Comparison of ENCODE assay signal across 29 cellular contexts in genomic region chr12:76272292-76272691, GRCh38.
A peak's percentile ranks its signal among the peaks of the same experiment; 100 is the strongest.
DNase-seq lines count a peak whose midpoint lies in the region; ATAC-seq lines count a peak whose summit lies in the region.
"Had no signal": no experiment of that assay in that cellular context is flagged by ENCODE, and none has a peak within 500 bp of the region (broad histone marks: within the 10 kb centered on the region; RNA-seq: fewer than 3 reads in every experiment).

No MANE protein-coding gene starts in this region.

- ATAC-seq in activated T-cell treated with anti-CD3 and anti-CD28 coated beads, Interleukin-2, amount 50 U/mL, for 72 hours (replicated peaks in 1 of 2): no peak
- ATAC-seq in HG02840 (IDR thresholded peaks at IDR 0.05; ENCODE audit: low FRiP score, unreplicated experiment) (no peak), left cardiac atrium (no peak), HG03460 (IDR thresholded peaks at IDR 0.05; ENCODE audit: unreplicated experiment) (no peak)
- ATAC-seq: activated T-helper 17 cell treated with anti-CD3 and anti-CD28 coated beads, Interleukin-2, amount 50 U/mL, for 72 hours; HCT116; lower lobe of right lung; stimulated activated effector memory CD8-positive, alpha-beta T cell treated with anti-CD3 and anti-CD28 coated beads, Interleukin-12 subunit alpha, Interleukin-12 subunit beta, amount 100 ng/mL, for 72 hours; T-helper 17 cell had no signal

- intact Hi-C loops in left cardiac atrium (cut with DNase I): no loop called here

- H3K4me1 Mint-ChIP-seq in activated T-cell treated with anti-CD3 and anti-CD28 coated beads, Interleukin-2, amount 50 U/mL, for 72 hours (ENCODE audit: low read depth): peaks cover 19% of the 10 kb centered on the region
- H3K4me1 Mint-ChIP-seq: activated naive CD4-positive, alpha-beta T cell treated with anti-CD3 and anti-CD28 coated beads, Interleukin-2, amount 50 U/mL, for 24 hours had no signal

- H3K9me3 Mint-ChIP-seq in activated T-cell treated with anti-CD3 and anti-CD28 coated beads, Interleukin-2, amount 50 U/mL, for 72 hours: no peaks in the 10 kb centered on the region
- H3K9me3 Mint-ChIP-seq: activated CD4-positive, alpha-beta memory T cell treated with anti-CD3 and anti-CD28 coated beads, Interleukin-2, amount 10 ng/mL, durations not matched to agents 7 days and 5 days; activated naive CD4-positive, alpha-beta T cell treated with anti-CD3 and anti-CD28 coated beads, Interleukin-2, amount 50 U/mL, for 24 hours; activated T-helper 17 cell treated with anti-CD3 and anti-CD28 coated beads, Interleukin-2, amount 50 U/mL, for 72 hours; stimulated activated effector memory CD8-positive, alpha-beta T cell treated with anti-CD3 and anti-CD28 coated beads, Interleukin-12 subunit alpha, Interleukin-12 subunit beta, amount 100 ng/mL, for 72 hours had no signal

- no peaks in the 10 kb centered on the region for H3K27me3 ChIP-seq in ectodermal cell (ENCODE audit: control insufficient read depth, insufficient read depth, low read length, poor library complexity, severe bottlenecking)
- H3K27me3 ChIP-seq: BLaER1 treated with 17β-estradiol and CSF1 and Interleukin-3, amounts not matched to agents 10 nM and 100 nM; spleen had no signal

- H3K9me3 ChIP-seq in ectodermal cell (ENCODE audit: control insufficient read depth, low read length): no peaks in the 10 kb centered on the region
- H3K9me3 ChIP-seq: BLaER1 treated with 17β-estradiol and CSF1 and Interleukin-3, amounts not matched to agents 10 nM and 100 nM; Caco-2; lower lobe of right lung; SK-N-SH; spleen had no signal

- peaks cover 9% of the 10 kb centered on the region for H3K4me1 ChIP-seq in ectodermal cell (ENCODE audit: control insufficient read depth, insufficient read depth, low read length)
- H3K4me1 ChIP-seq: Caco-2 had no signal

- no peaks in the 10 kb centered on the region for H3K36me3 ChIP-seq in ectodermal cell (ENCODE audit: control insufficient read depth, insufficient read depth, low read length)
- H3K36me3 ChIP-seq: BLaER1 treated with 17β-estradiol and CSF1 and Interleukin-3, amounts not matched to agents 10 nM and 100 nM; lower lobe of right lung; spleen had no signal

- peak; percentile 29 for DNase-seq in RPMI7951 (ENCODE audit: low read depth)
- peak; percentile 90 for DNase-seq in medulla oblongata (ENCODE audit: extremely low spot score)
- DNase-seq in putamen (ENCODE audit: low spot score): peak; percentile 84
- no peak for DNase-seq in activated T-cell treated with anti-CD3 and anti-CD28 coated beads, Interleukin-2, amount 50 U/mL, for 72 hours
- DNase-seq in left cardiac atrium: no peak
- DNase-seq: activated CD4-positive, alpha-beta memory T cell treated with anti-CD3 and anti-CD28 coated beads, Interleukin-2, amount 10 ng/mL, durations not matched to agents 7 days and 5 days; activated CD4-positive, alpha-beta T cell treated with anti-CD3 and anti-CD28 coated beads for 1 hour; activated CD8-positive, alpha-beta memory T cell treated with anti-CD3 and anti-CD28 coated beads, Interleukin-2, amount 50 U/mL, for 48 hours; aorta; Caco-2; central memory CD4-positive, alpha-beta T cell; dermis blood vessel endothelial cell; GDM1; kidney; lower lobe of right lung; NCI-H1436 treated with DMSO at 0.1 percent for 48 hours; NCI-H446 treated with DMSO at 0.1 percent for 48 hours; SK-N-SH; spleen; stimulated activated CD4-positive, alpha-beta T cell treated with anti-CD3 and anti-CD28 coated beads, Interleukin-2, amount 100 ng/mL, for 48 hours; T-helper 17 cell had no signal

- H3K27me3 Mint-ChIP-seq in activated T-cell treated with anti-CD3 and anti-CD28 coated beads, Interleukin-2, amount 50 U/mL, for 72 hours (ENCODE audit: low read depth): peaks cover 57% of the 10 kb centered on the region
- H3K27me3 Mint-ChIP-seq: activated naive CD4-positive, alpha-beta T cell treated with anti-CD3 and anti-CD28 coated beads, Interleukin-2, amount 50 U/mL, for 24 hours had no signal

- WGBS in ectodermal cell, 2 experiments: 41 to 69% methylated on average over 3 of the region's 3 CpGs

- H3K36me3 Mint-ChIP-seq in activated T-cell treated with anti-CD3 and anti-CD28 coated beads, Interleukin-2, amount 50 U/mL, for 72 hours (ENCODE audit: insufficient read depth in 2 of 2): no peaks in the 10 kb centered on the region
- H3K36me3 Mint-ChIP-seq: activated naive CD4-positive, alpha-beta T cell treated with anti-CD3 and anti-CD28 coated beads, Interleukin-2, amount 50 U/mL, for 24 hours; stimulated activated effector memory CD8-positive, alpha-beta T cell treated with anti-CD3 and anti-CD28 coated beads, Interleukin-12 subunit alpha, Interleukin-12 subunit beta, amount 100 ng/mL, for 72 hours had no signal

- H3K27ac Mint-ChIP-seq in activated T-cell treated with anti-CD3 and anti-CD28 coated beads, Interleukin-2, amount 50 U/mL, for 72 hours: no peak overlapping the region
- H3K27ac Mint-ChIP-seq: activated CD4-positive, alpha-beta memory T cell treated with anti-CD3 and anti-CD28 coated beads, Interleukin-2, amount 10 ng/mL, durations not matched to agents 7 days and 5 days; activated naive CD4-positive, alpha-beta T cell treated with anti-CD3 and anti-CD28 coated beads, Interleukin-2, amount 50 U/mL, for 24 hours; activated T-helper 17 cell treated with anti-CD3 and anti-CD28 coated beads, Interleukin-2, amount 50 U/mL, for 72 hours; stimulated activated effector memory CD8-positive, alpha-beta T cell treated with anti-CD3 and anti-CD28 coated beads, Interleukin-12 subunit alpha, Interleukin-12 subunit beta, amount 100 ng/mL, for 72 hours; T-helper 17 cell had no signal

- H3K27ac ChIP-seq in ectodermal cell (ENCODE audit: insufficient read depth, low read depth, low read length, poor library complexity, severe bottlenecking): peak overlapping the region; percentile 67
- H3K27ac ChIP-seq: BLaER1 treated with 17β-estradiol and CSF1 and Interleukin-3, amounts not matched to agents 10 nM and 100 nM; lower lobe of right lung; spleen had no signal

- no peak overlapping the region for H3K4me3 Mint-ChIP-seq in activated T-cell treated with anti-CD3 and anti-CD28 coated beads, Interleukin-2, amount 50 U/mL, for 72 hours
- H3K4me3 Mint-ChIP-seq: activated CD4-positive, alpha-beta memory T cell treated with anti-CD3 and anti-CD28 coated beads, Interleukin-2, amount 10 ng/mL, durations not matched to agents 7 days and 5 days; activated naive CD4-positive, alpha-beta T cell treated with anti-CD3 and anti-CD28 coated beads, Interleukin-2, amount 50 U/mL, for 24 hours; activated T-helper 17 cell treated with anti-CD3 and anti-CD28 coated beads, Interleukin-2, amount 50 U/mL, for 72 hours; stimulated activated effector memory CD8-positive, alpha-beta T cell treated with anti-CD3 and anti-CD28 coated beads, Interleukin-12 subunit alpha, Interleukin-12 subunit beta, amount 100 ng/mL, for 72 hours; T-helper 17 cell had no signal

- H3K4me3 ChIP-seq in ectodermal cell (ENCODE audit: insufficient read depth, low read depth, low read length): no peak overlapping the region
- H3K4me3 ChIP-seq: BLaER1 treated with 17β-estradiol and CSF1 and Interleukin-3, amounts not matched to agents 10 nM and 100 nM; lower lobe of right lung; spleen had no signal

Comparison
In these comparisons a context has a peak if more than half of its experiments do, and no peak if none do; other contexts are left out.
1. DNase-seq: peak in RPMI7951 (single experiment), medulla oblongata (single experiment) and putamen (single experiment); none in activated T-cell treated with anti-CD3 and anti-CD28 coated beads, Interleukin-2, amount 50 U/mL, for 72 hours (0 of 2) and left cardiac atrium (single experiment).